12 cellular contexts compared by ENCODE assay signal in genomic region chr16:48617711-48618148, GRCh38. TPM values are rescaled to one million over a fixed set of nuclear protein-coding genes. Genes with fewer than 3 reads are reported as not detected.
DNase-seq lines count a peak whose midpoint lies in the region; ATAC-seq and TF ChIP-seq lines count a peak whose summit lies in the region.
"Had no signal": no experiment of that assay in that cellular context is flagged by ENCODE, and none has a peak within 500 bp of the region (broad histone marks: within the 10 kb centered on the region; RNA-seq: fewer than 3 reads in every experiment).

No MANE protein-coding gene starts in this region.

- DNase-seq in GM10266 (ENCODE audit: extremely low spot score) (peak; percentile 3), NCI-H345 (lab: John Stamatoyannopoulos, UW) (peak; percentile 73), esophagus squamous epithelium (lab: John Stamatoyannopoulos, UW) (no peak), ovary (peak; percentile 35 to 70 (median 63)), NCI-H146 treated with DMSO at 0.1 percent for 48 hours (lab: John Stamatoyannopoulos, UW; ENCODE audit: unreplicated experiment) (no peak), medulla oblongata (ENCODE audit: extremely low spot score) (no peak)
- DNase-seq: activated naive CD4-positive, alpha-beta T cell; NCI-H1048; stimulated activated naive CD8-positive, alpha-beta T cell treated with anti-CD3 and anti-CD28 coated beads, Interleukin-15, amount 100 ng/mL, for 72 hours; T1000 had no signal

- no peak for ATAC-seq in stimulated activated memory B cell treated with anti-CD40 and anti-IgM and Interleukin-4, amounts not matched to agents 10 μg/mL and 1 μg/mL and 100 μg/mL, for 72 hours
- ATAC-seq in HG03520 (IDR thresholded peaks at IDR 0.05; ENCODE audit: unreplicated experiment): no peak
- ATAC-seq: stimulated activated naive CD8-positive, alpha-beta T cell treated with anti-CD3 and anti-CD28 coated beads, Interleukin-15, amount 100 ng/mL, for 72 hours had no signal

- no peak for TF ChIP-seq CTCF in GM10266 (IDR thresholded peaks at IDR 0.05; ENCODE audit: control insufficient read depth, insufficient read depth, low read depth, missing control alignments)
- no peak for TF ChIP-seq CTCF in esophagus squamous epithelium (IDR thresholded peaks at IDR 0.05)
- TF ChIP-seq CTCF in ovary (IDR thresholded peaks at IDR 0.05): no peak

- no peak for TF ChIP-seq EP300 in ovary (IDR thresholded peaks at IDR 0.05)

- peaks cover 28% of the 10 kb centered on the region for H3K4me1 Mint-ChIP-seq in stimulated activated memory B cell treated with anti-CD40 and anti-IgM and Interleukin-4, amounts not matched to agents 10 μg/mL and 1 μg/mL and 100 μg/mL, for 72 hours

- H3K36me3 ChIP-seq in esophagus squamous epithelium (no peaks in the 10 kb centered on the region), ovary (no peaks in the 10 kb centered on the region)

- H3K4me1 ChIP-seq in esophagus squamous epithelium (peaks cover 7 to 39% (median 22%) of the 10 kb centered on the region in 3 donors), ovary (ENCODE audit: insufficient read depth) (peaks cover 1% of the 10 kb centered on the region)

- H3K27me3 Mint-ChIP-seq in stimulated activated memory B cell treated with anti-CD40 and anti-IgM and Interleukin-4, amounts not matched to agents 10 μg/mL and 1 μg/mL and 100 μg/mL, for 72 hours: no peaks in the 10 kb centered on the region
- H3K27me3 Mint-ChIP-seq: stimulated activated naive CD8-positive, alpha-beta T cell treated with anti-CD3 and anti-CD28 coated beads, Interleukin-15, amount 100 ng/mL, for 72 hours had no signal

- H3K27ac ChIP-seq in esophagus squamous epithelium (peak overlapping the region in 3 of 4 donors; percentile 12 to 25 (median 13)), ovary (no peak overlapping the region)

- TF ChIP-seq POLR2A in esophagus squamous epithelium (IDR thresholded peaks at IDR 0.05) (no peak), ovary (IDR thresholded peaks at IDR 0.05) (no peak)

- no peaks in the 10 kb centered on the region for H3K27me3 ChIP-seq in esophagus squamous epithelium
- no peaks in the 10 kb centered on the region for H3K27me3 ChIP-seq in ovary

- H3K9me3 ChIP-seq in esophagus squamous epithelium (no peaks in the 10 kb centered on the region), ovary (no peaks in the 10 kb centered on the region)

- intact Hi-C loops in esophagus squamous epithelium (cut with DNase I): loop anchor here (10.0 kb wide), 1 partner anchor 83 kb away; no protein-coding TSS in a partner anchor
- intact Hi-C loops in ovary (cut with DNase I): loop anchor here in 2 of 4 donors (10.0 kb wide), 3 partner anchors 83 to 373 kb away; partner anchors contain the start of genes ABCC11 (in 1 of the 2), LONP2 (in 1 of the 2) and SIAH1 (in 1 of the 2)

- no peaks in the 10 kb centered on the region for H3K9me3 Mint-ChIP-seq in stimulated activated memory B cell treated with anti-CD40 and anti-IgM and Interleukin-4, amounts not matched to agents 10 μg/mL and 1 μg/mL and 100 μg/mL, for 72 hours
- H3K9me3 Mint-ChIP-seq: stimulated activated naive CD8-positive, alpha-beta T cell treated with anti-CD3 and anti-CD28 coated beads, Interleukin-15, amount 100 ng/mL, for 72 hours had no signal

- 3 to 6% methylated on average over 3 to 4 of the region's 4 CpGs for WGBS in esophagus squamous epithelium, 2 donors
- WGBS in ovary, 3 donors: 0 to 3% (median 2%) methylated on average over 4 of the region's 4 CpGs

- H3K4me3 Mint-ChIP-seq in stimulated activated memory B cell treated with anti-CD40 and anti-IgM and Interleukin-4, amounts not matched to agents 10 μg/mL and 1 μg/mL and 100 μg/mL, for 72 hours: no peak overlapping the region

- no peak overlapping the region for H3K27ac Mint-ChIP-seq in stimulated activated memory B cell treated with anti-CD40 and anti-IgM and Interleukin-4, amounts not matched to agents 10 μg/mL and 1 μg/mL and 100 μg/mL, for 72 hours

- no peaks in the 10 kb centered on the region for H3K36me3 Mint-ChIP-seq in stimulated activated memory B cell treated with anti-CD40 and anti-IgM and Interleukin-4, amounts not matched to agents 10 μg/mL and 1 μg/mL and 100 μg/mL, for 72 hours

- H3K4me3 ChIP-seq in esophagus squamous epithelium (peak overlapping the region in 1 of 4 donors; percentile 8), ovary (no peak overlapping the region)

RNA-seq across cellular contexts. Expression of gene N4BP1, which starts 7.8 kb away (rescaled TPM):
- total RNA-seq in esophagus squamous epithelium (10 to 100 TPM; 32.4 to 67.4 (median 37.6) TPM), ovary (10 to 100 TPM; 16.4 to 38.5 (median 30.0) TPM)
- polyA plus RNA-seq in ovary: 10 to 100 TPM; 15.2 to 35.3 TPM

Comparison
In these comparisons a context has a peak if more than half of its experiments do, and no peak if none do; other contexts are left out.
1. DNase-seq: peak in GM10266 (single experiment), NCI-H345 (single experiment) and ovary (5 of 5); none in esophagus squamous epithelium (single experiment), NCI-H146 treated with DMSO at 0.1 percent for 48 hours (single experiment) and medulla oblongata (single experiment).
2. H3K27ac ChIP-seq: peak in esophagus squamous epithelium (3 of 4); none in ovary (0 of 2).